Comparison of ENCODE assay signal across 28 cellular contexts in genomic region chr18:59159986-59160385, GRCh38. TPM values are rescaled to one million over a fixed set of nuclear protein-coding genes. Genes with fewer than 3 reads are reported as not detected.
"Had no signal": no experiment of that assay in that cellular context is flagged by ENCODE, and none has a peak within 500 bp of the region (broad histone marks: within the 10 kb centered on the region; RNA-seq: fewer than 3 reads in every experiment).

No MANE protein-coding gene starts in this region.

- H3K27me3 Mint-ChIP-seq: activated T-helper 17 cell treated with anti-CD3 and anti-CD28 coated beads, Interleukin-2, amount 50 U/mL, for 72 hours; dendritic cell treated with granulocyte-macrophage colony-stimulating factor and Interleukin-4, amounts not matched to agents 40 ng/mL and 50 ng/mL, for 4 days; natural killer cell treated with Interleukin-12 subunit alpha and Interleukin-12 subunit beta and Interleukin-15 and Interleukin-18, amount 100 ng/mL, for 72 hours; stimulated activated naive CD8-positive, alpha-beta T cell treated with anti-CD3 and anti-CD28 coated beads, Interleukin-15, Interleukin-2, amounts not matched to agents 100 ng/mL and 50 ng/mL, for 24 hours had no signal

- H3K27ac Mint-ChIP-seq: activated T-helper 17 cell treated with anti-CD3 and anti-CD28 coated beads, Interleukin-2, amount 50 U/mL, for 72 hours; brain; dendritic cell treated with granulocyte-macrophage colony-stimulating factor and Interleukin-4, amounts not matched to agents 40 ng/mL and 50 ng/mL, for 4 days; natural killer cell treated with Interleukin-12 subunit alpha and Interleukin-12 subunit beta and Interleukin-15 and Interleukin-18, amount 100 ng/mL, for 72 hours; stimulated activated naive CD8-positive, alpha-beta T cell treated with anti-CD3 and anti-CD28 coated beads, Interleukin-15, Interleukin-2, amounts not matched to agents 100 ng/mL and 50 ng/mL, for 24 hours had no signal

- H3K27me3 ChIP-seq: heart right ventricle, neutrophil, pancreas, thyroid gland, upper lobe of right lung had no signal

- H3K4me1 ChIP-seq: heart right ventricle, pancreas, psoas muscle, upper lobe of right lung had no signal

- H3K9me3 Mint-ChIP-seq: activated naive CD4-positive, alpha-beta T cell treated with anti-CD3 and anti-CD28 coated beads, Interleukin-2, amount 50 U/mL, for 72 hours; activated T-helper 17 cell treated with anti-CD3 and anti-CD28 coated beads, Interleukin-2, amount 50 U/mL, for 72 hours; brain; dendritic cell treated with granulocyte-macrophage colony-stimulating factor and Interleukin-4, amounts not matched to agents 40 ng/mL and 50 ng/mL, for 4 days; natural killer cell treated with Interleukin-12 subunit alpha and Interleukin-12 subunit beta and Interleukin-15 and Interleukin-18, amount 100 ng/mL, for 72 hours; stimulated activated naive CD8-positive, alpha-beta T cell treated with anti-CD3 and anti-CD28 coated beads, Interleukin-15, Interleukin-2, amounts not matched to agents 100 ng/mL and 50 ng/mL, for 24 hours had no signal

- H3K27ac ChIP-seq: heart right ventricle, neutrophil, pancreas, psoas muscle, thyroid gland, upper lobe of right lung, VCaP had no signal

- H3K4me3 Mint-ChIP-seq: activated T-helper 17 cell treated with anti-CD3 and anti-CD28 coated beads, Interleukin-2, amount 50 U/mL, for 72 hours; brain; dendritic cell treated with granulocyte-macrophage colony-stimulating factor and Interleukin-4, amounts not matched to agents 40 ng/mL and 50 ng/mL, for 4 days; natural killer cell treated with Interleukin-12 subunit alpha and Interleukin-12 subunit beta and Interleukin-15 and Interleukin-18, amount 100 ng/mL, for 72 hours; stimulated activated naive CD8-positive, alpha-beta T cell treated with anti-CD3 and anti-CD28 coated beads, Interleukin-15, Interleukin-2, amounts not matched to agents 100 ng/mL and 50 ng/mL, for 24 hours had no signal

- H3K9me3 ChIP-seq: heart right ventricle, neutrophil, pancreas, psoas muscle, thyroid gland, upper lobe of right lung had no signal

- H3K4me1 Mint-ChIP-seq: activated T-helper 17 cell treated with anti-CD3 and anti-CD28 coated beads, Interleukin-2, amount 50 U/mL, for 72 hours; brain had no signal

- ATAC-seq: activated naive CD4-positive, alpha-beta T cell treated with anti-CD3 and anti-CD28 coated beads, Interleukin-2, amount 50 U/mL, for 72 hours; activated T-helper 17 cell treated with anti-CD3 and anti-CD28 coated beads, Interleukin-2, amount 50 U/mL, for 72 hours; heart right ventricle; left cardiac atrium; natural killer cell treated with Interleukin-12 subunit alpha and Interleukin-12 subunit beta and Interleukin-15 and Interleukin-18, amount 100 ng/mL, for 72 hours; pancreas; psoas muscle; right cardiac atrium; upper lobe of right lung had no signal

- DNase-seq: activated CD4-positive, alpha-beta T cell treated with anti-CD3 and anti-CD28 coated beads for 1 hour; activated CD4-positive, alpha-beta T cell treated with anti-CD3 and anti-CD28 coated beads, Interleukin-2, amount 50 U/mL, for 1 hour; activated T-cell treated with anti-CD3 and anti-CD28 coated beads, Interleukin-2, amount 50 U/mL, for 1 hour; aorta; caudate nucleus; effector CD4-positive, alpha-beta T cell; erythroblast; foreskin fibroblast; heart right ventricle; islet precursor cell; left cardiac atrium; pancreas; psoas muscle; right cardiac atrium; stimulated activated CD4-positive, alpha-beta T cell treated with anti-CD3 and anti-CD28 coated beads, Interleukin-4, amount 100 ng/mL, for 24 hours; substantia nigra; thyroid gland; upper lobe of right lung had no signal

- H3K36me3 ChIP-seq: thyroid gland had no signal

- FAIRE-seq: pancreas had no signal

- H3K4me3 ChIP-seq: heart right ventricle, pancreas, psoas muscle, thyroid gland, upper lobe of right lung had no signal

RNA-seq across cellular contexts. Expression of gene GRP, which starts 60.0 kb away (rescaled TPM):
- total RNA-seq: activated naive CD4-positive, alpha-beta T cell treated with anti-CD3 and anti-CD28 coated beads, Interleukin-2, amount 50 U/mL, for 72 hours; activated T-helper 17 cell treated with anti-CD3 and anti-CD28 coated beads, Interleukin-2, amount 50 U/mL, for 72 hours; aorta; fibroblast of lung; heart right ventricle; left cardiac atrium; liver; natural killer cell treated with Interleukin-12 subunit alpha and Interleukin-12 subunit beta and Interleukin-15 and Interleukin-18, amount 100 ng/mL, for 72 hours; psoas muscle; right cardiac atrium; upper lobe of right lung had no signal
- polyA plus RNA-seq: fibroblast of lung, heart right ventricle, liver, psoas muscle, right cardiac atrium had no signal
